Comparison of ENCODE assay signal across 8 cellular contexts in genomic region chr3:178385280-178385952, GRCh38.
DNase-seq lines count a peak whose midpoint lies in the region; ATAC-seq and TF ChIP-seq lines count a peak whose summit lies in the region.

No MANE protein-coding gene starts in this region.

- TF ChIP-seq CTCF in breast epithelium (IDR thresholded peaks at IDR 0.05) (peak; percentile 74 to 86 (median 82)), kidney epithelial cell (IDR thresholded peaks at IDR 0.05; ENCODE audit: insufficient read depth, low read length, poor library complexity, severe bottlenecking) (peak; percentile 66), tibial artery (IDR thresholded peaks at IDR 0.05) (peak; percentile 84 to 87)

- peak in 2 of 3 donors; percentile 1 to 32 for DNase-seq in stimulated activated CD4-positive, alpha-beta T cell treated with anti-CD3 and anti-CD28 coated beads, Interleukin-12 subunit alpha, Interleukin-12 subunit beta, amount 100 ng/mL, for 48 hours (ENCODE audit: low read depth in 2 of 3, low spot score in 1 of 3)
- DNase-seq in stimulated activated CD4-positive, alpha-beta T cell treated with anti-CD3 and anti-CD28 coated beads, Interleukin-4, amount 100 ng/mL, for 1 hour, result no peak
- DNase-seq in NCI-H446 treated with DMSO at 0.1 percent for 48 hours (lab: John Stamatoyannopoulos, UW), result peak; percentile 50
- DNase-seq in breast epithelium (ENCODE audit: low spot score in 2 of 2), result no peak
- no peak for DNase-seq in kidney epithelial cell (ENCODE audit: low read depth)
- no peak for DNase-seq in tibial artery

- intact Hi-C loops in breast epithelium (cut with DNase I; ENCODE audit: low total_unique reads), result no loop called here
- intact Hi-C loops in tibial artery (cut with DNase I; ENCODE audit: low total_unique reads), result loop anchor here (10.0 kb wide), 1 partner anchor 1331 kb away; no protein-coding TSS in a partner anchor

- H3K4me3 ChIP-seq in breast epithelium (no peak overlapping the region), kidney epithelial cell (ENCODE audit: low read depth, low read length) (no peak overlapping the region), tibial artery (no peak overlapping the region)

- ATAC-seq in HG02885 (IDR thresholded peaks at IDR 0.05; ENCODE audit: poor library complexity, unreplicated experiment) (peak; percentile 63), GM19463 (IDR thresholded peaks at IDR 0.05; ENCODE audit: unreplicated experiment) (no peak)

- TF ChIP-seq POLR2A in breast epithelium (IDR thresholded peaks at IDR 0.05), result no peak

- H3K27ac ChIP-seq in breast epithelium (no peak overlapping the region), tibial artery (peak overlapping the region; percentile 13 to 58)

- H3K4me1 ChIP-seq in breast epithelium (peaks cover 0 to 6% of the 10 kb centered on the region in 2 donors), tibial artery (peaks cover 0 to 38% (median 11%) of the 10 kb centered on the region in 4 donors)

- H3K36me3 ChIP-seq in breast epithelium (no peaks in the 10 kb centered on the region), kidney epithelial cell (ENCODE audit: control insufficient read depth, insufficient read depth, low read length) (no peaks in the 10 kb centered on the region), tibial artery (no peaks in the 10 kb centered on the region)

- H3K27me3 ChIP-seq in breast epithelium, result no peaks in the 10 kb centered on the region
- no peaks in the 10 kb centered on the region for H3K27me3 ChIP-seq in kidney epithelial cell (ENCODE audit: control insufficient read depth, insufficient read depth, low read length)
- H3K27me3 ChIP-seq in tibial artery, result no peaks in the 10 kb centered on the region

- no peaks in the 10 kb centered on the region for H3K9me3 ChIP-seq in breast epithelium
- H3K9me3 ChIP-seq in tibial artery, result no peaks in the 10 kb centered on the region

Comparison
In these comparisons a context has a peak if more than half of its experiments do, and no peak if none do; other contexts are left out.
1. DNase-seq: peak in stimulated activated CD4-positive, alpha-beta T cell treated with anti-CD3 and anti-CD28 coated beads, Interleukin-12 subunit alpha, Interleukin-12 subunit beta, amount 100 ng/mL, for 48 hours (2 of 3) and NCI-H446 treated with DMSO at 0.1 percent for 48 hours (single experiment); none in stimulated activated CD4-positive, alpha-beta T cell treated with anti-CD3 and anti-CD28 coated beads, Interleukin-4, amount 100 ng/mL, for 1 hour (single experiment), breast epithelium (0 of 2), kidney epithelial cell (single experiment) and tibial artery (0 of 2).
2. H3K27ac ChIP-seq: peak in tibial artery (2 of 2); none in breast epithelium (0 of 2).
3. Peak in every context shown above with its lines, with median percentiles within 50 percentile points of each other: CTCF ChIP-seq.